ENCODE assay signal across 1 cellular context in the genomic region with DNA sequence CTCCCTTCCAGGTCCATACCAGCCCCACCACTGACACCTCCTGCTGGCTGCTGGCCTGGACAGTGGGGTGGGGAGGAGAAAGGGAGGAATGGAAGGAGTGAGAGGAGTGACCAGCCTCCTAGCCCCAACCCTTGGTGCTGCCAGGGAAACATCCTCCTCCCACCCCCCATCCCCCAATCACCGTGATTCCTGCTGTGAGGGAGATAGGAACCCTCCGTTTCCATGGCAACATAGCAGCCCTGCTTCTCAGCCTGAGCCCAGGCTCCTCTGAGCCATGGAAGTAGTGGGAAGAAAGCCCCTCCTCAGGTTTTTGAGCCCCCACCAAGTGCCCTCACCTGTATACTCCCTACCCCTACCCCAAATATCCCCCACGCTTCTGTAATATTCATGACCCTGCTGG.
TF ChIP-seq lines count a peak whose summit lies in the region.

No MANE protein-coding gene starts in this region.

TF ChIP-seq in neural cell, 6 proteins besides CTCF, POLR2A, EP300 and RAD21 (continued from another document):
- TF ChIP-seq, protein P1, sequence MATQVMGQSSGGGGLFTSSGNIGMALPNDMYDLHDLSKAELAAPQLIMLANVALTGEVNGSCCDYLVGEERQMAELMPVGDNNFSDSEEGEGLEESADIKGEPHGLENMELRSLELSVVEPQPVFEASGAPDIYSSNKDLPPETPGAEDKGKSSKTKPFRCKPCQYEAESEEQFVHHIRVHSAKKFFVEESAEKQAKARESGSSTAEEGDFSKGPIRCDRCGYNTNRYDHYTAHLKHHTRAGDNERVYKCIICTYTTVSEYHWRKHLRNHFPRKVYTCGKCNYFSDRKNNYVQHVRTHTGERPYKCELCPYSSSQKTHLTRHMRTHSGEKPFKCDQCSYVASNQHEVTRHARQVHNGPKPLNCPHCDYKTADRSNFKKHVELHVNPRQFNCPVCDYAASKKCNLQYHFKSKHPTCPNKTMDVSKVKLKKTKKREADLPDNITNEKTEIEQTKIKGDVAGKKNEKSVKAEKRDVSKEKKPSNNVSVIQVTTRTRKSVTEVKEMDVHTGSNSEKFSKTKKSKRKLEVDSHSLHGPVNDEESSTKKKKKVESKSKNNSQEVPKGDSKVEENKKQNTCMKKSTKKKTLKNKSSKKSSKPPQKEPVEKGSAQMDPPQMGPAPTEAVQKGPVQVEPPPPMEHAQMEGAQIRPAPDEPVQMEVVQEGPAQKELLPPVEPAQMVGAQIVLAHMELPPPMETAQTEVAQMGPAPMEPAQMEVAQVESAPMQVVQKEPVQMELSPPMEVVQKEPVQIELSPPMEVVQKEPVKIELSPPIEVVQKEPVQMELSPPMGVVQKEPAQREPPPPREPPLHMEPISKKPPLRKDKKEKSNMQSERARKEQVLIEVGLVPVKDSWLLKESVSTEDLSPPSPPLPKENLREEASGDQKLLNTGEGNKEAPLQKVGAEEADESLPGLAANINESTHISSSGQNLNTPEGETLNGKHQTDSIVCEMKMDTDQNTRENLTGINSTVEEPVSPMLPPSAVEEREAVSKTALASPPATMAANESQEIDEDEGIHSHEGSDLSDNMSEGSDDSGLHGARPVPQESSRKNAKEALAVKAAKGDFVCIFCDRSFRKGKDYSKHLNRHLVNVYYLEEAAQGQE (IDR thresholded peaks at IDR 0.05; ENCODE audit: borderline replicate concordance), result peak; percentile 70
- TF ChIP-seq EZH2 (IDR thresholded peaks at IDR 0.05; ENCODE audit: borderline replicate concordance, insufficient read depth, low read length, poor library complexity, severe bottlenecking), result no peak
TF ChIP-seq in neural cell: peak in this region for 3.
